Comparison of ENCODE assay signal across 1 cellular context in genomic region chr15:42490743-42491539, GRCh38.
A peak's percentile ranks its signal among the peaks of the same experiment; 100 is the strongest.
TF ChIP-seq lines count a peak whose summit lies in the region.

ZNF106 (minus strand) TSS chr15:42491141; CDS start chr15:42472289, 18,852 bp downstream.

TF ChIP-seq in K562, 482 proteins besides CTCF, POLR2A, EP300 and RAD21 (continued from another document and continues in another):
- TF ChIP-seq TEAD4 (IDR thresholded peaks at IDR 0.05; ENCODE audit: low read length) (peak; percentile 58), TEAD4 (CRISPR knock-in tag; IDR thresholded peaks at IDR 0.05; ENCODE audit: borderline replicate concordance) (no peak), GABPB1 (CRISPR knock-in tag; IDR thresholded peaks at IDR 0.05) (peak; percentile 85), ARID3A (IDR thresholded peaks at IDR 0.05; ENCODE audit: borderline replicate concordance, low read depth, low read length) (peak; percentile 55; the same call in 1 of the 2 replicates), C11orf30 (IDR thresholded peaks at IDR 0.05; ENCODE audit: low read depth) (peak; percentile 75), MIER1 (IDR thresholded peaks at IDR 0.05; ENCODE audit: low read depth) (peak; percentile 31; the same call in 1 of the 2 replicates), CHAMP1 (IDR thresholded peaks at IDR 0.05) (peak; percentile 73; the same call in 1 of the 2 replicates), ZKSCAN1 (IDR thresholded peaks at IDR 0.05; ENCODE audit: low read depth, low read length) (peak; percentile 96), MAX (CRISPR knock-in tag; IDR thresholded peaks at IDR 0.05) (peak; percentile 50), ZNF668 (CRISPR knock-in tag; IDR thresholded peaks at IDR 0.05) (no peak), POLR2G (IDR thresholded peaks at IDR 0.05; ENCODE audit: low read depth, low read length) (peak; percentile 97), ZNF436 (CRISPR knock-in tag; IDR thresholded peaks at IDR 0.05) (no peak), SUPT5H (IDR thresholded peaks at IDR 0.05) (peak; percentile 83), TAF9B (IDR thresholded peaks at IDR 0.05; ENCODE audit: partially characterized antibody) (peak; percentile 94), GTF3C2 (IDR thresholded peaks at IDR 0.05; ENCODE audit: borderline replicate concordance, extremely low read depth, insufficient read length) (no peak), HNRNPLL (IDR thresholded peaks at IDR 0.05; ENCODE audit: low read depth, low read length, poor library complexity, severe bottlenecking) (peak; percentile 30), CBX3 (IDR thresholded peaks at IDR 0.05; ENCODE audit: borderline replicate concordance in 1 of 2, low read length in 2 of 2) (peak in 1 of 2 experiments; percentile 91; a peak in 2 of 3 replicates), PHF20 (IDR thresholded peaks at IDR 0.05; ENCODE audit: partially characterized antibody) (peak; percentile 92), L3MBTL2 (IDR thresholded peaks at IDR 0.05) (peak; percentile 68), ELF2 (CRISPR knock-in tag; IDR thresholded peaks at IDR 0.05) (peak; percentile 89), SREBF1 (IDR thresholded peaks at IDR 0.05; ENCODE audit: borderline replicate concordance, low read depth, low read length) (no peak), KAT7 (CRISPR knock-in tag; IDR thresholded peaks at IDR 0.05; ENCODE audit: borderline replicate concordance) (peak; percentile 96; the same call in 1 of the 2 replicates), PCBP2 (IDR thresholded peaks at IDR 0.05; ENCODE audit: low read depth, low read length, poor library complexity, severe bottlenecking) (no peak), NKRF (IDR thresholded peaks at IDR 0.05; ENCODE audit: borderline replicate concordance) (peak; percentile 37; the same call in 1 of the 2 replicates), TAF15 (IDR thresholded peaks at IDR 0.05; ENCODE audit: low read depth, low read length) (no peak), PATZ1 (CRISPR knock-in tag; IDR thresholded peaks at IDR 0.05; ENCODE audit: borderline replicate concordance) (0 out of 2 replicates have a peak, but pooled peaks have one; percentile 52), MYC (IDR thresholded peaks at IDR 0.05; ENCODE audit: low read depth, low read length) (peak; percentile 75; the same call in 1 of the 2 replicates), MYC (CRISPR knock-in tag; IDR thresholded peaks at IDR 0.05; ENCODE audit: borderline replicate concordance, low read depth) (0 out of 2 replicates have a peak, but pooled peaks have one; percentile 56), ZNF431 (CRISPR knock-in tag; IDR thresholded peaks at IDR 0.05) (0 out of 2 replicates have a peak, but pooled peaks have one; percentile 14), ZBTB7A (IDR thresholded peaks at IDR 0.05; ENCODE audit: borderline replicate concordance, control insufficient read depth, low read depth, low read length) (peak; percentile 81), ZKSCAN3 (CRISPR knock-in tag; IDR thresholded peaks at IDR 0.05) (no peak), ELF1 (tag; IDR thresholded peaks at IDR 0.05) (peak; percentile 93), ZNF253 (CRISPR knock-in tag; conservative IDR thresholded peaks at IDR 0.05) (no peak), ZNF518B (CRISPR knock-in tag; IDR thresholded peaks at IDR 0.05) (no peak), E2F8 (IDR thresholded peaks at IDR 0.05; ENCODE audit: low read depth, partially characterized antibody) (peak; percentile 75), ETS1 (conservative IDR thresholded peaks at IDR 0.05; ENCODE audit: control insufficient read depth, low read depth, low read length) (peak; percentile 82)
